24 cellular contexts compared by ENCODE assay signal in the genomic region with DNA sequence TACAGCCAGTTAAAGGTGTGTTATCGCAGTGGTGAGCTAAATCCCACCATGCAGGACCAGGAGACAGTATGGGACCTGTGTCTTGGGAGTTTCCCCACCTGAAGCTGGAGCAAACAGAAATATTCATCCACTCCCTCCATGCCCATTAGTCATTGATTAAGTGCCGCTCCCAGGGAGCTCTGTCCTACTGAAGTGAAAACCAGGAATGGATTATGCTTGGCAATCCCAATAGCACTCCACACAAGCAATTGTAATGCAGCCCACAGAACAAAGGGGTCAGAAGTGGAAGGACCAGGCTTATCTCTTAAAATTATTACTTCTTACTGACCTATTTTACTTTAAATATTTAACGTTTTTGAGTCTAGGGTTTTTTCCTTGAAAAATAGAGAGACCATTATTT.
DNase-seq lines count a peak whose midpoint lies in the region; ATAC-seq and TF ChIP-seq lines count a peak whose summit lies in the region.
"Had no signal": no experiment of that assay in that cellular context is flagged by ENCODE, and none has a peak within 500 bp of the region (broad histone marks: within the 10 kb centered on the region; RNA-seq: fewer than 3 reads in every experiment).

No MANE protein-coding gene starts in this region.

- H3K4me1 Mint-ChIP-seq in activated CD4-positive, alpha-beta memory T cell treated with anti-CD3 and anti-CD28 coated beads for 36 hours (ENCODE audit: low read depth), result no peaks in the 10 kb centered on the region
- H3K4me1 Mint-ChIP-seq: CD14-positive monocyte; CD8-positive, alpha-beta memory T cell had no signal

- peak overlapping the region; percentile 61 for H3K27ac ChIP-seq in VCaP
- no peak overlapping the region for H3K27ac ChIP-seq in iPS-20b (ENCODE audit: low read length)
- H3K27ac ChIP-seq in tibial nerve, result no peak overlapping the region
- H3K27ac ChIP-seq: A549; BLaER1 treated with 17β-estradiol and CSF1 and Interleukin-3, amounts not matched to agents 10 nM and 100 nM had no signal

- ATAC-seq in activated CD4-positive, CD25-positive, alpha-beta regulatory T cell treated with anti-CD3 and anti-CD28 coated beads, Interleukin-2, amount 50 U/mL, for 24 hours, result no peak
- ATAC-seq: A549, GM12878 had no signal

- DNase-seq in H7, result peak; percentile 10
- peak; percentile 18 for DNase-seq in epithelial cell of esophagus (ENCODE audit: low read depth)
- no peak for DNase-seq in tibial nerve (ENCODE audit: low spot score in 2 of 2)
- DNase-seq in activated CD4-positive, alpha-beta memory T cell treated with anti-CD3 and anti-CD28 coated beads for 36 hours, result no peak
- DNase-seq in activated gamma-delta T cell treated with Interleukin-2 at 50 U/mL for 16 hours, result no peak
- DNase-seq: 8988T; ACHN; AML-193; BE2C; CD4-positive, alpha-beta T cell; CD8-positive, alpha-beta memory T cell; DMS 273 treated with DMSO at 0.1 percent for 48 hours; DMS79; EL; GDM1; HFFc6 had no signal

- H3K9me3 Mint-ChIP-seq in activated CD4-positive, alpha-beta memory T cell treated with anti-CD3 and anti-CD28 coated beads for 36 hours, result no peaks in the 10 kb centered on the region
- H3K9me3 Mint-ChIP-seq: CD4-positive, alpha-beta T cell had no signal

- CTCF ChIA-PET in activated CD4-positive, alpha-beta memory T cell treated with anti-CD3 and anti-CD28 coated beads for 36 hours (lab: Charles Lee), result no interaction called here

- H3K9ac ChIP-seq in iPS-20b (ENCODE audit: low read depth, low read length), result peak overlapping the region; percentile 21; the same call in 1 of the 2 replicates
- H3K9ac ChIP-seq: BLaER1 treated with 17β-estradiol and CSF1 and Interleukin-3, amounts not matched to agents 10 nM and 100 nM had no signal

- H3K4me3 Mint-ChIP-seq in activated CD4-positive, alpha-beta memory T cell treated with anti-CD3 and anti-CD28 coated beads for 36 hours, result no peak overlapping the region
- H3K4me3 Mint-ChIP-seq: CD14-positive monocyte; CD4-positive, alpha-beta T cell; CD8-positive, alpha-beta memory T cell; HFFc6 had no signal

- no peak overlapping the region for H3K4me3 ChIP-seq in H7 (ENCODE audit: insufficient read depth, low read depth, low read length)
- H3K4me3 ChIP-seq in epithelial cell of esophagus (ENCODE audit: low read length), result no peak overlapping the region
- no peak overlapping the region for H3K4me3 ChIP-seq in iPS-20b (ENCODE audit: low read length)
- no peak overlapping the region for H3K4me3 ChIP-seq in tibial nerve
- H3K4me3 ChIP-seq: A549; BLaER1 treated with 17β-estradiol and CSF1 and Interleukin-3, amounts not matched to agents 10 nM and 100 nM; GM12878; HAP-1 had no signal

- H3K36me3 ChIP-seq in H7 (replicated peaks; ENCODE audit: control insufficient read depth, insufficient read depth, low read length) (no peaks in the 10 kb centered on the region), iPS-20b (ENCODE audit: insufficient read depth, low read depth, low read length) (no peaks in the 10 kb centered on the region), tibial nerve (no peaks in the 10 kb centered on the region)
- H3K36me3 ChIP-seq: BE2C; BLaER1 treated with 17β-estradiol and CSF1 and Interleukin-3, amounts not matched to agents 10 nM and 100 nM; HAP-1 had no signal

- H3K27ac Mint-ChIP-seq in activated CD4-positive, alpha-beta memory T cell treated with anti-CD3 and anti-CD28 coated beads for 36 hours, result no peak overlapping the region
- H3K27ac Mint-ChIP-seq: CD14-positive monocyte; CD4-positive, alpha-beta T cell; CD8-positive, alpha-beta memory T cell; HFFc6 had no signal

- no peak for TF ChIP-seq EP300 in tibial nerve (IDR thresholded peaks at IDR 0.05)

- intact Hi-C loops in activated CD4-positive, alpha-beta memory T cell treated with anti-CD3 and anti-CD28 coated beads for 36 hours (cut with micrococcal nuclease), result no loop called here

- H3K27me3 Mint-ChIP-seq in activated CD4-positive, alpha-beta memory T cell treated with anti-CD3 and anti-CD28 coated beads for 36 hours, result no peaks in the 10 kb centered on the region
- H3K27me3 Mint-ChIP-seq: CD4-positive, alpha-beta T cell; CD8-positive, alpha-beta memory T cell had no signal

- no peaks in the 10 kb centered on the region for H3K27me3 ChIP-seq in H7 (ENCODE audit: control insufficient read depth, insufficient read depth, low read length)
- H3K27me3 ChIP-seq in iPS-20b (ENCODE audit: insufficient read depth, low read length), result no peaks in the 10 kb centered on the region
- no peaks in the 10 kb centered on the region for H3K27me3 ChIP-seq in tibial nerve
- H3K27me3 ChIP-seq: BE2C; BLaER1 treated with 17β-estradiol and CSF1 and Interleukin-3, amounts not matched to agents 10 nM and 100 nM had no signal

- H3K36me3 Mint-ChIP-seq in activated CD4-positive, alpha-beta memory T cell treated with anti-CD3 and anti-CD28 coated beads for 36 hours, result no peaks in the 10 kb centered on the region
- H3K36me3 Mint-ChIP-seq: CD14-positive monocyte; CD8-positive, alpha-beta memory T cell had no signal

- POLR2A ChIA-PET in activated CD4-positive, alpha-beta memory T cell treated with anti-CD3 and anti-CD28 coated beads for 36 hours (lab: Charles Lee), result no interaction called here

- H3K4me1 ChIP-seq in iPS-20b (ENCODE audit: insufficient read depth, low read length), result peaks cover 6% of the 10 kb centered on the region; the same call in 1 of the 2 replicates
- no peaks in the 10 kb centered on the region for H3K4me1 ChIP-seq in tibial nerve
- H3K4me1 ChIP-seq: A549; BE2C; BLaER1 treated with 17β-estradiol and CSF1 and Interleukin-3, amounts not matched to agents 10 nM and 100 nM had no signal

- TF ChIP-seq CTCF in VCaP (conservative IDR thresholded peaks at IDR 0.05), result no peak
- TF ChIP-seq CTCF in epithelial cell of esophagus (IDR thresholded peaks at IDR 0.05; ENCODE audit: insufficient read depth, low read depth, low read length, missing control alignments), result no peak
- no peak for TF ChIP-seq CTCF in tibial nerve (IDR thresholded peaks at IDR 0.05)

- H3K9me3 ChIP-seq in iPS-20b (ENCODE audit: insufficient read depth, low read depth, low read length) (no peaks in the 10 kb centered on the region), tibial nerve (no peaks in the 10 kb centered on the region)
- H3K9me3 ChIP-seq: A549; BE2C; BLaER1 treated with 17β-estradiol and CSF1 and Interleukin-3, amounts not matched to agents 10 nM and 100 nM; HAP-1 had no signal

- TF ChIP-seq POLR2A in tibial nerve (IDR thresholded peaks at IDR 0.05), result no peak

- 79 to 81% methylated on average over 3 of the region's 3 CpGs for WGBS in tibial nerve, 2 donors

Comparison
In these comparisons a context has a peak if more than half of its experiments do, and no peak if none do; other contexts are left out.
1. DNase-seq: peak in H7 (single experiment) and epithelial cell of esophagus (single experiment); none in tibial nerve (0 of 2), activated CD4-positive, alpha-beta memory T cell treated with anti-CD3 and anti-CD28 coated beads for 36 hours (single experiment) and activated gamma-delta T cell treated with Interleukin-2 at 50 U/mL for 16 hours (single experiment).